Comparison of ENCODE assay signal across 1 cellular context in genomic region chr1:203306089-203306969, GRCh38.
A peak's percentile ranks its signal among the peaks of the same experiment; 100 is the strongest.
TF ChIP-seq lines count a peak whose summit lies in the region.

No MANE protein-coding gene starts in this region.

TF ChIP-seq in HCT116, 20 proteins besides CTCF, POLR2A, EP300 and RAD21 (continued from another document):
- TF ChIP-seq, protein P1, sequence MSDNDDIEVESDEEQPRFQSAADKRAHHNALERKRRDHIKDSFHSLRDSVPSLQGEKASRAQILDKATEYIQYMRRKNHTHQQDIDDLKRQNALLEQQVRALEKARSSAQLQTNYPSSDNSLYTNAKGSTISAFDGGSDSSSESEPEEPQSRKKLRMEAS (IDR thresholded peaks at IDR 0.05), result peak; percentile 51; the same call in 1 of the 2 replicates
- TF ChIP-seq SP1 (IDR thresholded peaks at IDR 0.05; ENCODE audit: low read depth) (0 out of 2 replicates have a peak, but pooled peaks have one; percentile 43), YY1 (IDR thresholded peaks at IDR 0.05; ENCODE audit: extremely low read depth, insufficient replicate concordance, low read depth, low read length) (peak; percentile 47), ZNF274 (IDR thresholded peaks at IDR 0.05; ENCODE audit: low read depth, low read length) (no peak)
